8 cellular contexts compared by ENCODE assay signal in genomic region chr9:136644593-136645342, GRCh38. TPM values are rescaled to one million over a fixed set of nuclear protein-coding genes. Genes with fewer than 3 reads are reported as not detected.
DNase-seq lines count a peak whose midpoint lies in the region; ATAC-seq and TF ChIP-seq lines count a peak whose summit lies in the region.

No MANE protein-coding gene starts in this region.

- H3K4me3 Mint-ChIP-seq in activated CD8-positive, alpha-beta memory T cell treated with anti-CD3 and anti-CD28 coated beads, Interleukin-2, amount 10 ng/mL, durations not matched to agents 7 days and 5 days, result no peak overlapping the region
- H3K4me3 Mint-ChIP-seq in natural killer cell, result no peak overlapping the region

- CTCF ChIA-PET in activated CD8-positive, alpha-beta memory T cell treated with anti-CD3 and anti-CD28 coated beads, Interleukin-2, amount 10 ng/mL, durations not matched to agents 7 days and 5 days (lab: Charles Lee), result interaction anchor here (1.0 to 3.1 kb wide), 11 partner anchors 8 to 206 kb away, joined by 3 to 17 read pairs (median 5); no protein-coding TSS in a partner anchor

- ATAC-seq in activated CD8-positive, alpha-beta memory T cell treated with anti-CD3 and anti-CD28 coated beads, Interleukin-2, amount 10 ng/mL, durations not matched to agents 7 days and 5 days, result peak; percentile 93
- ATAC-seq in natural killer cell (peak; percentile 92 to 98 (median 96)), HG02981 (IDR thresholded peaks at IDR 0.05; ENCODE audit: unreplicated experiment) (no peak)

- no peaks in the 10 kb centered on the region for H3K4me1 Mint-ChIP-seq in activated CD8-positive, alpha-beta memory T cell treated with anti-CD3 and anti-CD28 coated beads, Interleukin-2, amount 10 ng/mL, durations not matched to agents 7 days and 5 days
- no peaks in the 10 kb centered on the region for H3K4me1 Mint-ChIP-seq in natural killer cell

- H3K4me3 ChIP-seq in epithelial cell of esophagus (ENCODE audit: low read length), result no peak overlapping the region

- no peak overlapping the region for H3K27ac Mint-ChIP-seq in activated CD8-positive, alpha-beta memory T cell treated with anti-CD3 and anti-CD28 coated beads, Interleukin-2, amount 10 ng/mL, durations not matched to agents 7 days and 5 days
- no peak overlapping the region for H3K27ac Mint-ChIP-seq in natural killer cell

- peaks cover 35% of the 10 kb centered on the region for H3K27me3 Mint-ChIP-seq in activated CD8-positive, alpha-beta memory T cell treated with anti-CD3 and anti-CD28 coated beads, Interleukin-2, amount 10 ng/mL, durations not matched to agents 7 days and 5 days
- H3K27me3 Mint-ChIP-seq in natural killer cell (ENCODE audit: low read depth in 2 of 2), result peaks cover 15 to 17% of the 10 kb centered on the region in 2 donors

- H3K9me3 Mint-ChIP-seq in activated CD8-positive, alpha-beta memory T cell treated with anti-CD3 and anti-CD28 coated beads, Interleukin-2, amount 10 ng/mL, durations not matched to agents 7 days and 5 days (ENCODE audit: low read depth), result no peaks in the 10 kb centered on the region
- no peaks in the 10 kb centered on the region for H3K9me3 Mint-ChIP-seq in natural killer cell

- in situ Hi-C loops in GM13976 (cut with MboI; ENCODE audit: low sequenced_read_pairs, unreplicated experiment), result no loop called here

- TF ChIP-seq CTCF in GM13976 (IDR thresholded peaks at IDR 0.05; ENCODE audit: borderline replicate concordance, control extremely low read depth, extremely low read depth, insufficient read depth, missing control alignments) (peak; percentile 84), epithelial cell of esophagus (IDR thresholded peaks at IDR 0.05; ENCODE audit: insufficient read depth, low read depth, low read length, missing control alignments) (peak; percentile 69), natural killer cell (IDR thresholded peaks at IDR 0.05) (peak; percentile 90)

- no peaks in the 10 kb centered on the region for H3K36me3 Mint-ChIP-seq in activated CD8-positive, alpha-beta memory T cell treated with anti-CD3 and anti-CD28 coated beads, Interleukin-2, amount 10 ng/mL, durations not matched to agents 7 days and 5 days
- H3K36me3 Mint-ChIP-seq in natural killer cell, result no peaks in the 10 kb centered on the region

- intact Hi-C loops in natural killer cell (cut with micrococcal nuclease), result loop anchor here (1.0 kb wide), 1 partner anchor 159 kb away; no protein-coding TSS in a partner anchor

- peak; percentile 90 for DNase-seq in GM13976 (ENCODE audit: low spot score)
- peak; percentile 83 for DNase-seq in NAMALWA (ENCODE audit: low spot score)
- peak; percentile 81 for DNase-seq in activated CD8-positive, alpha-beta memory T cell treated with anti-CD3 and anti-CD28 coated beads, Interleukin-2, amount 10 ng/mL, durations not matched to agents 7 days and 5 days
- peak; percentile 66 for DNase-seq in epithelial cell of esophagus (ENCODE audit: low read depth)
- DNase-seq in natural killer cell, result peak; percentile 72
- DNase-seq in stimulated activated naive CD4-positive, alpha-beta T cell (lab: John Stamatoyannopoulos, UW), result peak; percentile 34 to 66 (median 54)
- DNase-seq in SW 1271 (lab: John Stamatoyannopoulos, UW), result no peak

RNA-seq across cellular contexts. Expression of gene EGFL7, which starts 17.9 kb away (rescaled TPM):
- total RNA-seq in activated CD8-positive, alpha-beta memory T cell treated with anti-CD3 and anti-CD28 coated beads, Interleukin-2, amount 10 ng/mL, durations not matched to agents 7 days and 5 days, result 1 to 10 TPM in 1 of 2 experiments, under 1 TPM in 1; 0.29 to 1.1 TPM
- under 1 TPM; 0.28 to 0.47 (median 0.29) TPM for total RNA-seq in natural killer cell

RNA-seq across cellular contexts. Expression of gene AGPAT2, which starts 42.5 kb away (rescaled TPM):
- 10 to 100 TPM; 16.9 to 20.5 TPM for total RNA-seq in activated CD8-positive, alpha-beta memory T cell treated with anti-CD3 and anti-CD28 coated beads, Interleukin-2, amount 10 ng/mL, durations not matched to agents 7 days and 5 days
- 10 to 100 TPM; 10.3 to 19.4 (median 12.0) TPM for total RNA-seq in natural killer cell

Comparison
In these comparisons a context has a peak if more than half of its experiments do, and no peak if none do; other contexts are left out.
1. DNase-seq: peak in GM13976 (single experiment), NAMALWA (single experiment), activated CD8-positive, alpha-beta memory T cell treated with anti-CD3 and anti-CD28 coated beads, Interleukin-2, amount 10 ng/mL, durations not matched to agents 7 days and 5 days (single experiment), epithelial cell of esophagus (single experiment), natural killer cell (single experiment) and stimulated activated naive CD4-positive, alpha-beta T cell (6 of 6); none in SW 1271 (0 of 2).
2. Peak in every context shown above with its lines, with median percentiles within 50 percentile points of each other: CTCF ChIP-seq.